ENCODE assay signal across 1 cellular context in genomic region chr6:109091314-109092009, GRCh38.
TF ChIP-seq lines count a peak whose summit lies in the region.

No MANE protein-coding gene starts in this region.

TF ChIP-seq in neural cell, 6 proteins besides CTCF, POLR2A, EP300 and RAD21 (continued from another document):
- no peak for TF ChIP-seq REST (IDR thresholded peaks at IDR 0.05; ENCODE audit: borderline replicate concordance)
- TF ChIP-seq POLR2AphosphoS5 (IDR thresholded peaks at IDR 0.05), result no peak
